In the genomic region with DNA sequence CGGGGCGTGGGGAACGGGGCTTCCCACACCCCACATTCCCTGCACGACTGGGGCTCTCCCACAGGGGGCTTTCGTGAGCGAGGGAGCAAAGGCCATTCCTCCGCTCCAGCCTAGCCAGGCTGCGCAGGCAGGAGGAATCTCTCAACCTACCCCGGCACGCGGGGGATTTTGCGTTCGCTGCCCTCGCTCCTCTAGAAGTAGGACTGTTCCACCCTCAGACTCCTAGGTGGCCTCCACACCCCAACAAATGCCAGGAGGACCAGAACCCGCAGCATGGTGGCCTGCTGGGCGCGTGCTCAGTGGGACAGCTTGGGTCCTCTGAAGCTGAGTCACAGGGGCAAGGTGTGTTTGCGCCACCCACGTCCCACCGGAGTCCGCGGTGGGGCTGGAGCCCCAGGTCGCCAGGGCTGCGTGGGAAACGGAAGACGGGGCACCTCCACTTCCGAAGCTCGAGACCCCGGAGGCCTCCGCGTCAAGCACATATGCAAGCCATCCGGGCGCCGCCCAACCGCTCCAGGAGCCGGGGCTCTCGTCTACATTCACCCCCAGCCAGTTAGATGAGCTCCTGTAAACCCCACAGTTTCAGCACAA, we compare ENCODE assay signal across 19 cellular contexts.
A peak's percentile ranks its signal among the peaks of the same experiment; 100 is the strongest.
DNase-seq lines count a peak whose midpoint lies in the region; ATAC-seq and TF ChIP-seq lines count a peak whose summit lies in the region.
"Had no signal": no experiment of that assay in that cellular context is flagged by ENCODE, and none has a peak within 500 bp of the region (broad histone marks: within the 10 kb centered on the region; RNA-seq: fewer than 3 reads in every experiment).

No MANE protein-coding gene starts in this region.

- intact Hi-C loops in esophagus muscularis mucosa (cut with DNase I), result no loop called here
- intact Hi-C loops in sciatic nerve (cut with DNase I), result no loop called here
- intact Hi-C loops in body of pancreas (cut with DNase I), result no loop called here

- H3K4me3 Mint-ChIP-seq in activated T-cell treated with anti-CD3 and anti-CD28 coated beads, Interleukin-2, amount 50 U/mL, for 24 hours, result no peak overlapping the region
- H3K4me3 Mint-ChIP-seq: CD4-positive, alpha-beta T cell had no signal

- ATAC-seq in RWPE2 (ENCODE audit: low read depth), result no peak
- ATAC-seq in sciatic nerve, result no peak
- no peak for ATAC-seq in body of pancreas
- ATAC-seq: A549, HepG2 had no signal

- 69% methylated on average over 29 of the region's 37 CpGs for WGBS in esophagus muscularis mucosa
- WGBS in body of pancreas, 2 donors, result 29 to 66% methylated on average over 15 to 36 of the region's 37 CpGs

- TF ChIP-seq POLR2A in esophagus muscularis mucosa (IDR thresholded peaks at IDR 0.05; ENCODE audit: low read depth) (no peak), body of pancreas (IDR thresholded peaks at IDR 0.05) (no peak)

- H3K27ac ChIP-seq in RWPE2 (ENCODE audit: poor library complexity, severe bottlenecking) (no peak overlapping the region), esophagus muscularis mucosa (replicated peaks in 1 of 4) (no peak overlapping the region), body of pancreas (no peak overlapping the region)
- H3K27ac ChIP-seq: 22Rv1, A549, C4-2B had no signal

- H3K4me1 ChIP-seq in RWPE2 (ENCODE audit: insufficient read depth, poor library complexity, severe bottlenecking) (no peaks in the 10 kb centered on the region), esophagus muscularis mucosa (peaks cover 0 to 5% (median 0%) of the 10 kb centered on the region in 4 donors), body of pancreas (peaks cover 5% of the 10 kb centered on the region)
- H3K4me1 ChIP-seq: A549, Caco-2, HAP-1 had no signal

- H3K4me3 ChIP-seq in RWPE2 (ENCODE audit: severe bottlenecking) (no peak overlapping the region), esophagus muscularis mucosa (no peak overlapping the region), body of pancreas (no peak overlapping the region)
- H3K4me3 ChIP-seq: A549, HAP-1 had no signal

- peak; percentile 14 for DNase-seq in activated T-cell treated with anti-CD3 and anti-CD28 coated beads, Interleukin-2, amount 50 U/mL, for 24 hours
- no peak for DNase-seq in activated T-cell treated with anti-CD3 and anti-CD28 coated beads, Interleukin-2, amount 50 U/mL, for 1 hour
- DNase-seq in RWPE2 (ENCODE audit: low spot score) (peak; percentile 82), esophagus muscularis mucosa (ENCODE audit: extremely low spot score) (peak; percentile 90), sciatic nerve (ENCODE audit: low spot score) (peak; percentile 50), SIG-M5 treated with dmso at 0.1 percent for 504 hours (lab: John Stamatoyannopoulos, UW; ENCODE audit: unreplicated experiment) (no peak), DMS 273 treated with DMSO at 0.1 percent for 48 hours (lab: John Stamatoyannopoulos, UW) (no peak), body of pancreas (no peak)
- DNase-seq: AML-193; Caco-2; CD4-positive, alpha-beta T cell; DMS153; DMS79; GDM1 had no signal

- no peaks in the 10 kb centered on the region for H3K4me1 Mint-ChIP-seq in activated T-cell treated with anti-CD3 and anti-CD28 coated beads, Interleukin-2, amount 50 U/mL, for 24 hours (ENCODE audit: low read depth)

- no peak for TF ChIP-seq CTCF in RWPE2 (IDR thresholded peaks at IDR 0.05; ENCODE audit: poor library complexity, severe bottlenecking)
- TF ChIP-seq CTCF in esophagus muscularis mucosa (IDR thresholded peaks at IDR 0.05), result no peak
- no peak for TF ChIP-seq CTCF in body of pancreas (IDR thresholded peaks at IDR 0.05)

- TF ChIP-seq EP300 in esophagus muscularis mucosa (IDR thresholded peaks at IDR 0.05), result no peak

- H3K9me3 Mint-ChIP-seq in activated T-cell treated with anti-CD3 and anti-CD28 coated beads, Interleukin-2, amount 50 U/mL, for 24 hours, result peaks cover 19% of the 10 kb centered on the region

- H3K9me3 ChIP-seq in RWPE2 (ENCODE audit: severe bottlenecking) (peaks cover 3% of the 10 kb centered on the region), esophagus muscularis mucosa (peaks cover 0 to 5% (median 0%) of the 10 kb centered on the region in 4 donors), body of pancreas (no peaks in the 10 kb centered on the region)
- H3K9me3 ChIP-seq: A549, HAP-1 had no signal

- H3K36me3 ChIP-seq in RWPE2 (ENCODE audit: low read depth) (no peaks in the 10 kb centered on the region), esophagus muscularis mucosa (no peaks in the 10 kb centered on the region), body of pancreas (replicated peaks in 1 of 2; ENCODE audit: insufficient read depth in 1 of 2, low read depth in 2 of 2) (no peaks in the 10 kb centered on the region)
- H3K36me3 ChIP-seq: HAP-1 had no signal

- no peaks in the 10 kb centered on the region for H3K27me3 ChIP-seq in RWPE2 (ENCODE audit: insufficient read depth, poor library complexity, severe bottlenecking)
- peaks cover 0 to 45% (median 0%) of the 10 kb centered on the region in 4 donors for H3K27me3 ChIP-seq in esophagus muscularis mucosa
- no peaks in the 10 kb centered on the region for H3K27me3 ChIP-seq in body of pancreas

- no peaks in the 10 kb centered on the region for H3K27me3 Mint-ChIP-seq in activated T-cell treated with anti-CD3 and anti-CD28 coated beads, Interleukin-2, amount 50 U/mL, for 24 hours
- H3K27me3 Mint-ChIP-seq: CD4-positive, alpha-beta T cell had no signal

- H3K36me3 Mint-ChIP-seq in activated T-cell treated with anti-CD3 and anti-CD28 coated beads, Interleukin-2, amount 50 U/mL, for 24 hours (ENCODE audit: low read depth), result no peaks in the 10 kb centered on the region

- no peak overlapping the region for H3K27ac Mint-ChIP-seq in activated T-cell treated with anti-CD3 and anti-CD28 coated beads, Interleukin-2, amount 50 U/mL, for 24 hours
- H3K27ac Mint-ChIP-seq: CD4-positive, alpha-beta T cell had no signal

Comparison
In these comparisons a context has a peak if more than half of its experiments do, and no peak if none do; other contexts are left out.
1. DNase-seq: peak in activated T-cell treated with anti-CD3 and anti-CD28 coated beads, Interleukin-2, amount 50 U/mL, for 24 hours (single experiment), RWPE2 (single experiment), esophagus muscularis mucosa (single experiment) and sciatic nerve (single experiment); none in activated T-cell treated with anti-CD3 and anti-CD28 coated beads, Interleukin-2, amount 50 U/mL, for 1 hour (single experiment), SIG-M5 treated with dmso at 0.1 percent for 504 hours (single experiment), DMS 273 treated with DMSO at 0.1 percent for 48 hours (single experiment) and body of pancreas (0 of 4).